15 cellular contexts compared by ENCODE assay signal in genomic region chr7:2959828-2960599, GRCh38.
A peak's percentile ranks its signal among the peaks of the same experiment; 100 is the strongest.
DNase-seq lines count a peak whose midpoint lies in the region; TF ChIP-seq lines count a peak whose summit lies in the region.
"Had no signal": no experiment of that assay in that cellular context is flagged by ENCODE, and none has a peak within 500 bp of the region (broad histone marks: within the 10 kb centered on the region; RNA-seq: fewer than 3 reads in every experiment).

No MANE protein-coding gene starts in this region.

- no peak for DNase-seq in activated CD4-positive, alpha-beta T cell treated with anti-CD3 and anti-CD28 coated beads, Interleukin-2, amount 10 ng/mL, durations not matched to agents 24 days and 14 days
- DNase-seq in activated CD4-positive, alpha-beta T cell treated with anti-CD3 and anti-CD28 coated beads for 1 hour: no peak
- DNase-seq in MV-4-11 (lab: John Stamatoyannopoulos, UW) (peak; percentile 62), nephron progenitor cell (no peak), Ammon's horn (ENCODE audit: low spot score) (no peak), iPS-NIHi7 (ENCODE audit: extremely low spot score) (no peak)
- no peak for DNase-seq in activated naive CD8-positive, alpha-beta T cell treated with anti-CD3 and anti-CD28 coated beads for 36 hours
- no peak for DNase-seq in stimulated activated naive CD4-positive, alpha-beta T cell (lab: John Stamatoyannopoulos, UW)
- DNase-seq: colonic mucosa, GOT3, mammary epithelial cell, NCI-H2107, NCI-H526, uterus had no signal

- no peak for TF ChIP-seq CTCF in nephron progenitor cell (IDR thresholded peaks at IDR 0.05)

- intact Hi-C loops in activated CD4-positive, alpha-beta T cell treated with anti-CD3 and anti-CD28 coated beads, Interleukin-2, amount 10 ng/mL, durations not matched to agents 24 days and 14 days (cut with micrococcal nuclease): loop anchor here (5.0 kb wide), 3 partner anchors 67 to 157 kb away; no protein-coding TSS in a partner anchor

- H3K4me1 Mint-ChIP-seq in activated CD4-positive, alpha-beta T cell treated with anti-CD3 and anti-CD28 coated beads, Interleukin-2, amount 10 ng/mL, durations not matched to agents 24 days and 14 days: peaks cover 52% of the 10 kb centered on the region
- peaks cover 63% of the 10 kb centered on the region for H3K4me1 Mint-ChIP-seq in activated naive CD8-positive, alpha-beta T cell treated with anti-CD3 and anti-CD28 coated beads for 36 hours
- H3K4me1 Mint-ChIP-seq in nephron progenitor cell: peaks cover 9% of the 10 kb centered on the region
- H3K4me1 Mint-ChIP-seq: neural progenitor cell had no signal

- H3K36me3 Mint-ChIP-seq in activated CD4-positive, alpha-beta T cell treated with anti-CD3 and anti-CD28 coated beads, Interleukin-2, amount 10 ng/mL, durations not matched to agents 24 days and 14 days (ENCODE audit: low read depth): peaks cover 58% of the 10 kb centered on the region
- peaks cover 78% of the 10 kb centered on the region for H3K36me3 Mint-ChIP-seq in activated naive CD8-positive, alpha-beta T cell treated with anti-CD3 and anti-CD28 coated beads for 36 hours
- H3K36me3 Mint-ChIP-seq in nephron progenitor cell (ENCODE audit: low read depth): no peaks in the 10 kb centered on the region
- H3K36me3 Mint-ChIP-seq: neural progenitor cell had no signal

- H3K4me3 Mint-ChIP-seq in activated CD4-positive, alpha-beta T cell treated with anti-CD3 and anti-CD28 coated beads, Interleukin-2, amount 10 ng/mL, durations not matched to agents 24 days and 14 days: no peak overlapping the region
- H3K4me3 Mint-ChIP-seq in activated naive CD8-positive, alpha-beta T cell treated with anti-CD3 and anti-CD28 coated beads for 36 hours: no peak overlapping the region
- H3K4me3 Mint-ChIP-seq in nephron progenitor cell: no peak overlapping the region
- H3K4me3 Mint-ChIP-seq: neural progenitor cell had no signal

- H3K9me3 Mint-ChIP-seq in activated CD4-positive, alpha-beta T cell treated with anti-CD3 and anti-CD28 coated beads, Interleukin-2, amount 10 ng/mL, durations not matched to agents 24 days and 14 days: no peaks in the 10 kb centered on the region
- H3K9me3 Mint-ChIP-seq in activated naive CD8-positive, alpha-beta T cell treated with anti-CD3 and anti-CD28 coated beads for 36 hours: no peaks in the 10 kb centered on the region
- peaks cover 24% of the 10 kb centered on the region for H3K9me3 Mint-ChIP-seq in nephron progenitor cell

- H3K27ac Mint-ChIP-seq in activated CD4-positive, alpha-beta T cell treated with anti-CD3 and anti-CD28 coated beads, Interleukin-2, amount 10 ng/mL, durations not matched to agents 24 days and 14 days: peak overlapping the region; percentile 78
- peak overlapping the region; percentile 77 for H3K27ac Mint-ChIP-seq in activated naive CD8-positive, alpha-beta T cell treated with anti-CD3 and anti-CD28 coated beads for 36 hours
- H3K27ac Mint-ChIP-seq in nephron progenitor cell: peak overlapping the region; percentile 77
- H3K27ac Mint-ChIP-seq: neural progenitor cell had no signal

- H3K27me3 Mint-ChIP-seq in activated CD4-positive, alpha-beta T cell treated with anti-CD3 and anti-CD28 coated beads, Interleukin-2, amount 10 ng/mL, durations not matched to agents 24 days and 14 days: no peaks in the 10 kb centered on the region
- H3K27me3 Mint-ChIP-seq in activated naive CD8-positive, alpha-beta T cell treated with anti-CD3 and anti-CD28 coated beads for 36 hours: no peaks in the 10 kb centered on the region
- peaks cover 3% of the 10 kb centered on the region for H3K27me3 Mint-ChIP-seq in nephron progenitor cell (ENCODE audit: low read depth, poor library complexity)
